15 cellular contexts compared by ENCODE assay signal in genomic region chr12:53077030-53077429, GRCh38. TPM values are rescaled to one million over a fixed set of nuclear protein-coding genes. Genes with fewer than 3 reads are reported as not detected.
A peak's percentile ranks its signal among the peaks of the same experiment; 100 is the strongest.
DNase-seq lines count a peak whose midpoint lies in the region; ATAC-seq and TF ChIP-seq lines count a peak whose summit lies in the region.
"Had no signal": no experiment of that assay in that cellular context is flagged by ENCODE, and none has a peak within 500 bp of the region (broad histone marks: within the 10 kb centered on the region; RNA-seq: fewer than 3 reads in every experiment).

No MANE protein-coding gene starts in this region.

- H3K4me3 ChIP-seq in Caco-2 (ENCODE audit: low read depth, low read length), result no peak overlapping the region
- no peak overlapping the region for H3K4me3 ChIP-seq in Loucy (ENCODE audit: low read length, poor library complexity, severe bottlenecking)
- H3K4me3 ChIP-seq: SJSA1 had no signal

- no peak overlapping the region for H2AFZ ChIP-seq in Loucy (ENCODE audit: low read length)

- H3K79me2 ChIP-seq in Loucy (ENCODE audit: insufficient read depth, low read length), result peaks cover 6% of the 10 kb centered on the region; the same call in 1 of the 2 replicates

- CTCF ChIA-PET in Caco-2 (lab: Charles Lee), result interaction anchor here (1.0 kb wide), 1 partner anchor 11 kb away, joined by 4 read pairs; no protein-coding TSS in a partner anchor

- peaks cover 16% of the 10 kb centered on the region for H3K4me1 Mint-ChIP-seq in Caco-2 (ENCODE audit: low read depth, unreplicated experiment)
- H3K4me1 Mint-ChIP-seq in central memory CD8-positive, alpha-beta T cell, result peaks cover 58% of the 10 kb centered on the region
- H3K4me1 Mint-ChIP-seq in neural crest cell, result peaks cover 51% of the 10 kb centered on the region

- peak overlapping the region; percentile 27 for H3K4me3 Mint-ChIP-seq in Caco-2 (ENCODE audit: unreplicated experiment)
- H3K4me3 Mint-ChIP-seq in central memory CD8-positive, alpha-beta T cell, result peak overlapping the region; percentile 96
- peak overlapping the region; percentile 83 for H3K4me3 Mint-ChIP-seq in neural crest cell

- peaks cover 12% of the 10 kb centered on the region for H3K36me3 Mint-ChIP-seq in Caco-2 (ENCODE audit: insufficient read depth, unreplicated experiment)
- H3K36me3 Mint-ChIP-seq in central memory CD8-positive, alpha-beta T cell (ENCODE audit: insufficient read depth), result peaks cover 33% of the 10 kb centered on the region
- H3K36me3 Mint-ChIP-seq in neural crest cell (ENCODE audit: low read depth), result peaks cover 15% of the 10 kb centered on the region

- H3K9me3 Mint-ChIP-seq in Caco-2 (ENCODE audit: unreplicated experiment) (no peaks in the 10 kb centered on the region), neural crest cell (no peaks in the 10 kb centered on the region)
- no peaks in the 10 kb centered on the region for H3K9me3 Mint-ChIP-seq in central memory CD8-positive, alpha-beta T cell

- DNase-seq in Caco-2, result no peak
- DNase-seq in central memory CD8-positive, alpha-beta T cell (ENCODE audit: low spot score in 2 of 2), result no peak
- no peak for DNase-seq in neural crest cell (ENCODE audit: low read depth, low spot score)
- DNase-seq in NCI-H146 treated with DMSO at 0.1 percent for 48 hours (lab: John Stamatoyannopoulos, UW; ENCODE audit: unreplicated experiment), result no peak
- DNase-seq in effector CD4-positive, alpha-beta T cell, result no peak
- no peak for DNase-seq in NCI-H2227 (lab: John Stamatoyannopoulos, UW; ENCODE audit: unreplicated experiment)
- DNase-seq: activated CD8-positive, alpha-beta memory T cell treated with anti-CD3 and anti-CD28 coated beads, Interleukin-2, amount 10 ng/mL, durations not matched to agents 7 days and 5 days; NCI-H1092 treated with DMSO at 0.1 percent for 48 hours; NCI-H2227 treated with DMSO at 0.1 percent for 48 hours had no signal

- peaks cover 4% of the 10 kb centered on the region; the same call in 1 of the 2 replicates for H3K4me1 ChIP-seq in Caco-2
- H3K4me1 ChIP-seq in Loucy (ENCODE audit: insufficient read depth, low read length, poor library complexity, severe bottlenecking), result peaks cover 37% of the 10 kb centered on the region

- no peaks in the 10 kb centered on the region for H4K20me1 ChIP-seq in Loucy (ENCODE audit: insufficient read depth, low read length, poor library complexity, severe bottlenecking)

- H3K9ac ChIP-seq in Loucy (ENCODE audit: low read depth, low read length, poor library complexity, severe bottlenecking), result peak overlapping the region; percentile 27

- ATAC-seq in central memory CD8-positive, alpha-beta T cell (replicated peaks; ENCODE audit: extremely low read depth, poor library complexity, severe bottlenecking), result no peak
- ATAC-seq in GM21390 (IDR thresholded peaks at IDR 0.05; ENCODE audit: unreplicated experiment), result no peak
- ATAC-seq: activated CD8-positive, alpha-beta memory T cell treated with anti-CD3 and anti-CD28 coated beads, Interleukin-2, amount 10 ng/mL, durations not matched to agents 7 days and 5 days had no signal

- H3K27me3 Mint-ChIP-seq in Caco-2 (ENCODE audit: insufficient read depth, unreplicated experiment) (no peaks in the 10 kb centered on the region), neural crest cell (ENCODE audit: low read depth) (peaks cover 3% of the 10 kb centered on the region)
- no peaks in the 10 kb centered on the region for H3K27me3 Mint-ChIP-seq in central memory CD8-positive, alpha-beta T cell
- H3K27me3 Mint-ChIP-seq: activated CD8-positive, alpha-beta memory T cell treated with anti-CD3 and anti-CD28 coated beads, Interleukin-2, amount 10 ng/mL, durations not matched to agents 7 days and 5 days had no signal

- H3K4me2 ChIP-seq in Loucy (ENCODE audit: low read depth, low read length, poor library complexity, severe bottlenecking), result peak overlapping the region; percentile 20

- POLR2A ChIA-PET in Caco-2 (lab: Charles Lee), result no interaction called here

- TF ChIP-seq CTCF in Caco-2 (IDR thresholded peaks at IDR 0.05; ENCODE audit: insufficient read depth in 1 of 2, low read depth in 1 of 2, low read length in 1 of 2, severe bottlenecking in 1 of 2, unreplicated experiment in 1 of 2) (no peak), Loucy (conservative IDR thresholded peaks at IDR 0.05; ENCODE audit: low read length) (no peak), neural crest cell (conservative IDR thresholded peaks at IDR 0.05) (no peak)

- no TSS peak for BruUV-seq in Caco-2 (replicated peaks; lab: Mats Ljungman, UMichigan)

- H3K27me3 ChIP-seq in Caco-2 (replicated peaks; ENCODE audit: control insufficient read depth, insufficient read depth, low read length) (no peaks in the 10 kb centered on the region), Loucy (ENCODE audit: insufficient read depth, low read length, poor library complexity, severe bottlenecking) (no peaks in the 10 kb centered on the region)
- H3K27me3 ChIP-seq: BLaER1 treated with 17β-estradiol and CSF1 and Interleukin-3, amounts not matched to agents 10 nM and 100 nM; SJSA1 had no signal

- peak overlapping the region; percentile 45 for H3K27ac Mint-ChIP-seq in Caco-2 (ENCODE audit: unreplicated experiment)
- no peak overlapping the region for H3K27ac Mint-ChIP-seq in central memory CD8-positive, alpha-beta T cell (ENCODE audit: low read depth)
- no peak overlapping the region for H3K27ac Mint-ChIP-seq in neural crest cell (ENCODE audit: unreplicated experiment)
- H3K27ac Mint-ChIP-seq: activated CD8-positive, alpha-beta memory T cell treated with anti-CD3 and anti-CD28 coated beads, Interleukin-2, amount 10 ng/mL, durations not matched to agents 7 days and 5 days had no signal

- H3K9me3 ChIP-seq in Caco-2, result no peaks in the 10 kb centered on the region
- H3K9me3 ChIP-seq in Loucy (ENCODE audit: insufficient read depth, low read depth, low read length), result no peaks in the 10 kb centered on the region
- H3K9me3 ChIP-seq: BLaER1 treated with 17β-estradiol and CSF1 and Interleukin-3, amounts not matched to agents 10 nM and 100 nM; SJSA1 had no signal

- no peaks in the 10 kb centered on the region for H3K9me2 ChIP-seq in Loucy (replicated peaks; ENCODE audit: low read depth, low read length)

- H3K36me3 ChIP-seq in Caco-2 (ENCODE audit: control insufficient read depth, insufficient read depth, low read length), result no peaks in the 10 kb centered on the region; the same call in 1 of the 2 replicates
- H3K36me3 ChIP-seq in Loucy (ENCODE audit: insufficient read depth, low read length), result no peaks in the 10 kb centered on the region

- intact Hi-C loops in Caco-2 (cut with micrococcal nuclease; ENCODE audit: unreplicated experiment), result no loop called here

- H3F3A ChIP-seq in Loucy (ENCODE audit: low read depth), result no peaks in the 10 kb centered on the region

RNA-seq across cellular contexts. Expression of gene SPRYD3, which starts 2.2 kb away (rescaled TPM):
- total RNA-seq in Caco-2 (2022), result 8.2 and 8.8 TPM in 2 replicates
- 8.8 and 11.2 TPM in 2 replicates for total RNA-seq in neural crest cell

RNA-seq across cellular contexts. Expression of gene IGFBP6, which starts 20.4 kb away (rescaled TPM):
- total RNA-seq in Caco-2 (2022) (34.7 and 43.3 TPM in 2 replicates), neural crest cell (0.72 and 0.73 TPM in 2 replicates)
- total RNA-seq: mononuclear cell had no signal

RNA-seq across cellular contexts. Expression of gene SOAT2, which starts 26.3 kb away (rescaled TPM):
- total RNA-seq in Caco-2 (2022) (6.5 and 9.7 TPM in 2 replicates), neural crest cell (not detected in 2 replicates)
- total RNA-seq: epithelial cell of proximal tubule, SJSA1 had no signal

RNA-seq across cellular contexts. Expression of gene TNS2, which starts 27.2 kb away (rescaled TPM):
- total RNA-seq in Caco-2 (2022) (2.4 and 4.4 TPM in 2 replicates), neural crest cell (14.2 and 22.8 TPM in 2 replicates)

Comparison
In these comparisons a context has a peak if more than half of its experiments do, and no peak if none do; other contexts are left out.
1. H3K4me3 Mint-ChIP-seq: peak in every context shown above with its lines; median percentile 96 in central memory CD8-positive, alpha-beta T cell; 83 in neural crest cell; 27 in Caco-2.
2. RNA of gene IGFBP6, which starts 20.4 kb away (total RNA-seq): 34.7 to 43.3 TPM in Caco-2; 0.72 to 0.73 TPM in neural crest cell; every median in the first group is over 10 times any median in the second.